In the genomic region with DNA sequence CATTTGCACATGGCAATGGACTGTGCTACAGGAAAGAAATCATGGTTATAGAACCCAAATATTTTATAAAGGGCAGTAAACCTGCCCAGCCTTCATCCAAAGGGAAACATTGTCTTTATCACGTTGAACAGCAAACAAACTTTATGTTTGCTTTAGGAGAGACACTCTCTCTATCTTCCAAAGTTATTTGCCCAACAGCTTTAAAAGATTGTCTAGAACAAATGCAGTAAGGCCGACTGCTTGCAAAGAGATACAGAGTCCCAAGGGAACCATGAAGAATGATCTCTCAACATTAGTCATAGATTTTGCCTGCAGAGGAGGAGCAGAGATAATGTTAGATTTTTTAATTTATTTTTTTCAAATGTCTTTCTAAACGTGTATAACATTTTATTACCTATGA, we compare ENCODE assay signal across 14 cellular contexts.
"Had no signal": no experiment of that assay in that cellular context is flagged by ENCODE, and none has a peak within 500 bp of the region (broad histone marks: within the 10 kb centered on the region; RNA-seq: fewer than 3 reads in every experiment).

No MANE protein-coding gene starts in this region.

- H3K27me3 ChIP-seq: neural progenitor cell, ovary had no signal

- FAIRE-seq: bronchial epithelial cell had no signal

- H2AFZ ChIP-seq: neural progenitor cell had no signal

- H3K4me2 ChIP-seq: neural progenitor cell had no signal

- DNase-seq: activated naive CD4-positive, alpha-beta T cell; anterior cingulate cortex; islet precursor cell; midbrain; naive B cell; ovary; SW 1271 had no signal

- H3K36me3 ChIP-seq: neural progenitor cell, ovary had no signal

- H3K4me3 ChIP-seq: lung, neural progenitor cell, ovary had no signal

- ATAC-seq: activated CD4-positive, CD25-positive, alpha-beta regulatory T cell treated with anti-CD3 and anti-CD28 coated beads, Interleukin-2, amount 50 U/mL, for 24 hours; esophagus mucosa; sciatic nerve; stimulated activated effector memory CD8-positive, alpha-beta T cell treated with anti-CD3 and anti-CD28 coated beads, Interleukin-12 subunit alpha, Interleukin-12 subunit beta, amount 100 ng/mL, for 72 hours had no signal

- H3K9ac ChIP-seq: neural progenitor cell had no signal

- H3K4me1 ChIP-seq: neural progenitor cell had no signal

- H3K9me3 ChIP-seq: ovary had no signal

- H3K27ac ChIP-seq: neural progenitor cell, ovary had no signal
